ENCODE assay signal across 8 cellular contexts in the genomic region with DNA sequence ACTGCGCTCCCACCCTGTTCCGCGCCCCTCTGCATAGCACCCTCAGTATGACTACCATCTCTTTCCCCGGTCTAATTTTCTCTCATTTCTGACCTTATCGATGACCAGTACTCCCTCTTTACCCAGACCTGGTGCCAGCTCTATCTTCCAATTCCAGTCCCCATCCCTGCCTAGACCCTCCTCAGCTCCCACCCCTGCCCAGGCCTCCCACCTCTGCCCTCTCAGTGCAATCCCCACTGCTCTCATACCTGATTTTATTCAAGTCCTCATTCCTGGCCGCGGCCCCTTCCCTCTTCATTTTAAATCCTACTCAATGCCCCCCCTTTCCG. TPM values are rescaled to one million over a fixed set of nuclear protein-coding genes. Genes with fewer than 3 reads are reported as not detected.
DNase-seq lines count a peak whose midpoint lies in the region; ATAC-seq and TF ChIP-seq lines count a peak whose summit lies in the region.

No MANE protein-coding gene starts in this region.

- peak overlapping the region; percentile 97 for H2AK9ac ChIP-seq in IMR-90 (replicated peaks; ENCODE audit: low read depth, low read length, poor library complexity)

- no peak for TF ChIP-seq RAD21 in IMR-90 (IDR thresholded peaks at IDR 0.05; ENCODE audit: low read length)

- H3K27ac Mint-ChIP-seq in type B pancreatic cell: peak overlapping the region; percentile 87

- H3K9ac ChIP-seq in IMR-90 (ENCODE audit: low read depth, low read length): peak overlapping the region; percentile 79

- peak overlapping the region; percentile 93 for H3K4me3 Mint-ChIP-seq in type B pancreatic cell

- H3K4me1 ChIP-seq in IMR-90 (ENCODE audit: control insufficient read depth, insufficient read depth, low read length) (peaks cover 8% of the 10 kb centered on the region; the same call in 1 of the 2 replicates), lung (ENCODE audit: control insufficient read depth in 2 of 2, insufficient read depth in 2 of 2, low read length in 2 of 2) (peaks cover 8 to 24% of the 10 kb centered on the region in 2 donors)

- peak overlapping the region; percentile 98 for H2AFZ ChIP-seq in IMR-90 (replicated peaks; ENCODE audit: low read length, poor library complexity)

- H3K27ac ChIP-seq in IMR-90 (ENCODE audit: insufficient read depth, low read length) (peak overlapping the region; percentile 55), lung (ENCODE audit: low read depth in 1 of 2, low read length in 1 of 2) (peak overlapping the region; percentile 98 to 99)

- no peak overlapping the region for H3K18ac ChIP-seq in IMR-90 (ENCODE audit: low read depth, low read length)

- H3K56ac ChIP-seq in IMR-90 (ENCODE audit: extremely low read depth, insufficient read depth, low read length): peak overlapping the region; percentile 61; the same call in 1 of the 2 replicates

- no peak overlapping the region for H2BK15ac ChIP-seq in IMR-90 (ENCODE audit: low read depth, low read length)

- H3K14ac ChIP-seq in IMR-90 (replicated peaks; ENCODE audit: low read depth, low read length): peak overlapping the region; percentile 84

- no peaks in the 10 kb centered on the region for H3K36me3 Mint-ChIP-seq in type B pancreatic cell

- H3K4ac ChIP-seq in IMR-90 (ENCODE audit: low read depth, low read length): peak overlapping the region; percentile 82

- peak overlapping the region; percentile 71 for H2AK5ac ChIP-seq in IMR-90 (ENCODE audit: low read depth, low read length)

- no TSS peak for BruUV-seq in IMR-90 (replicated peaks; lab: Mats Ljungman, UMichigan)

- no peaks in the 10 kb centered on the region for H3K36me3 ChIP-seq in IMR-90 (ENCODE audit: control insufficient read depth, insufficient read depth, low read length)
- H3K36me3 ChIP-seq in lung (ENCODE audit: control insufficient read depth in 2 of 2, insufficient read depth in 2 of 2, low read length in 2 of 2): no peaks in the 10 kb centered on the region

- dilution Hi-C loops in IMR-90 (cut with HindIII; ENCODE audit: low sequenced_read_pairs, unreplicated experiment): no loop called here

- H3K27me3 ChIP-seq in IMR-90 (ENCODE audit: control insufficient read depth, insufficient read depth, low read length) (no peaks in the 10 kb centered on the region), lung (ENCODE audit: control insufficient read depth, insufficient read depth) (no peaks in the 10 kb centered on the region)

- no peak overlapping the region for H2BK20ac ChIP-seq in IMR-90 (ENCODE audit: low read depth, low read length)

- H3K4me3 ChIP-seq in IMR-90 (ENCODE audit: insufficient read depth, low read depth, low read length) (peak overlapping the region; percentile 99), lung (peak overlapping the region; percentile 84)

- H4K20me1 ChIP-seq in IMR-90 (ENCODE audit: insufficient read depth, low read length): peaks cover 20% of the 10 kb centered on the region

- 6% methylated on average over 8 of the region's 8 CpGs; no CpG with 5 or more reads in 1 of the 2 experiments for WGBS in IMR-90 (ENCODE audit: extremely low coverage in 2 of 2, insufficient read length in 1 of 2), 2 experiments
- WGBS in lung, 2 donors: 12 to 25% methylated on average over 8 of the region's 8 CpGs

- no peaks in the 10 kb centered on the region for H3K27me3 Mint-ChIP-seq in type B pancreatic cell

- TF ChIP-seq CTCF in IMR-90 (conservative IDR thresholded peaks at IDR 0.05; ENCODE audit: low read depth, low read length) (no peak), lung (IDR thresholded peaks at IDR 0.05; ENCODE audit: control extremely low read depth, extremely low read depth) (no peak), type B pancreatic cell (conservative IDR thresholded peaks at IDR 0.05) (no peak)

- H3K4me2 ChIP-seq in IMR-90 (ENCODE audit: low read depth, low read length): peak overlapping the region; percentile 84

- H2BK120ac ChIP-seq in IMR-90 (ENCODE audit: low read depth, low read length): no peak overlapping the region

- no peaks in the 10 kb centered on the region for H3K9me3 Mint-ChIP-seq in type B pancreatic cell

- H2BK5ac ChIP-seq in IMR-90 (ENCODE audit: low read depth, low read length, poor library complexity, severe bottlenecking): no peak overlapping the region

- in situ Hi-C loops in IMR-90 (cut with MboI; ENCODE audit: low sequenced_read_pairs): no loop called here

- no peak overlapping the region for H4K5ac ChIP-seq in IMR-90 (ENCODE audit: low read depth, low read length)

- intact Hi-C loops in IMR-90 (cut with micrococcal nuclease): loop anchor here (2.0 kb wide), 1 partner anchor 73 kb away; no protein-coding TSS in a partner anchor

- H3K4me1 Mint-ChIP-seq in type B pancreatic cell (ENCODE audit: unreplicated experiment): peaks cover 69% of the 10 kb centered on the region

- H4K91ac ChIP-seq in IMR-90 (ENCODE audit: insufficient read depth, low read depth, low read length): no peak overlapping the region

- H3K9me1 ChIP-seq in IMR-90 (ENCODE audit: insufficient read depth, low read length): peaks cover 11% of the 10 kb centered on the region

- peak; percentile 27 for DNase-seq in 8988T
- no peak for DNase-seq in IMR-90
- DNase-seq in astrocyte of the hippocampus (ENCODE audit: low read depth, low spot score): peak; percentile 39
- no peak for DNase-seq in lung (ENCODE audit: low spot score)
- no peak for DNase-seq in type B pancreatic cell (ENCODE audit: extremely low spot score, unreplicated experiment)
- DNase-seq in DMS53 (lab: John Stamatoyannopoulos, UW): no peak
- no peak for DNase-seq in cerebellar cortex (ENCODE audit: low spot score)

- ATAC-seq in IMR-90 (ENCODE audit: low read depth): no peak
- no peak for ATAC-seq in lung (ENCODE audit: insufficient read depth, low FRiP score)
- ATAC-seq in GM19463 (IDR thresholded peaks at IDR 0.05; ENCODE audit: unreplicated experiment): no peak

- peak overlapping the region in 1 of 2 experiments; percentile 80; a peak in 2 of 4 replicates for H4K8ac ChIP-seq in IMR-90 (ENCODE audit: low read depth in 2 of 2, low read length in 2 of 2)

- no peaks in the 10 kb centered on the region for H3K9me3 ChIP-seq in IMR-90 (ENCODE audit: control insufficient read depth, insufficient read depth, low read length)
- no peaks in the 10 kb centered on the region for H3K9me3 ChIP-seq in lung (ENCODE audit: control insufficient read depth in 2 of 2, insufficient read depth in 1 of 2, low read length in 1 of 2)

- peak overlapping the region; percentile 66 for H3K23ac ChIP-seq in IMR-90 (ENCODE audit: low read depth, low read length)

- POLR2A ChIA-PET in IMR-90 (lab: Charles Lee; ENCODE audit: unreplicated experiment): no interaction called here

- peaks cover 23 to 51% of the 10 kb centered on the region in 2 experiments for H3K79me1 ChIP-seq in IMR-90 (ENCODE audit: low read depth in 1 of 2, low read length in 2 of 2)

- no peak for TF ChIP-seq POLR2A in IMR-90 (IDR thresholded peaks at IDR 0.05; ENCODE audit: low read depth, low read length)

- CTCF ChIA-PET in IMR-90 (lab: Yijun Ruan, JAX): interaction anchor here (1.2 kb wide), 2 partner anchors 11 to 70 kb away, joined by 3 to 4 read pairs; no protein-coding TSS in a partner anchor

TF ChIP-seq in IMR-90, 13 proteins besides CTCF, POLR2A, EP300 and RAD21:
- TF ChIP-seq BHLHE40 (IDR thresholded peaks at IDR 0.05; ENCODE audit: low read depth, low read length): no peak
- no peak for TF ChIP-seq RCOR1 (IDR thresholded peaks at IDR 0.05; ENCODE audit: insufficient replicate concordance, low read length)
- TF ChIP-seq RFX5 (IDR thresholded peaks at IDR 0.05; ENCODE audit: low read depth, low read length): no peak
- no peak for TF ChIP-seq MAFK (IDR thresholded peaks at IDR 0.05; ENCODE audit: low read depth, low read length)
- TF ChIP-seq CEBPB (IDR thresholded peaks at IDR 0.05; ENCODE audit: low read depth, low read length): no peak
- no peak for TF ChIP-seq CHD1 (IDR thresholded peaks at IDR 0.05; ENCODE audit: low read depth, low read length)
- no peak for TF ChIP-seq MXI1 (IDR thresholded peaks at IDR 0.05; ENCODE audit: borderline replicate concordance, low read depth, low read length)
- no peak for TF ChIP-seq FOS (IDR thresholded peaks at IDR 0.05; ENCODE audit: low read depth, low read length)

RNA-seq across cellular contexts. Expression of gene USP24, which starts 1.3 kb away (rescaled TPM):
- total RNA-seq in IMR-90 (2012; rRNA removed) (34.7 and 36.7 TPM in 2 replicates), lung (10 to 100 TPM; 36.7 to 77.8 TPM), type B pancreatic cell (ENCODE audit: low replicate concordance) (35.3 and 44.5 TPM in 2 replicates)
- polyA plus RNA-seq in IMR-90 (2012; rRNA removed) (6.4 and 8.4 TPM in 2 replicates), lung (10 to 100 TPM in 1 of 2 donors, 1 to 10 TPM in 1; 7.8 to 10.6 TPM)
- 1.7 and 3.6 TPM in 2 replicates for polyA plus RNA-seq in IMR-90 (2012; cell fraction: cytosol; rRNA removed)
- 4.9 and 29.1 TPM in 2 replicates for polyA plus RNA-seq in IMR-90 (2012; cell fraction: nucleus; rRNA removed; ENCODE audit: low replicate concordance)

Comparison
In these comparisons a context has a peak if more than half of its experiments do, and no peak if none do; other contexts are left out.
1. DNase-seq: peak in 8988T (single experiment) and astrocyte of the hippocampus (single experiment); none in IMR-90 (single experiment), lung (single experiment), type B pancreatic cell (single experiment), DMS53 (single experiment) and cerebellar cortex (single experiment).